1 cellular context compared by ENCODE assay signal in the genomic region with DNA sequence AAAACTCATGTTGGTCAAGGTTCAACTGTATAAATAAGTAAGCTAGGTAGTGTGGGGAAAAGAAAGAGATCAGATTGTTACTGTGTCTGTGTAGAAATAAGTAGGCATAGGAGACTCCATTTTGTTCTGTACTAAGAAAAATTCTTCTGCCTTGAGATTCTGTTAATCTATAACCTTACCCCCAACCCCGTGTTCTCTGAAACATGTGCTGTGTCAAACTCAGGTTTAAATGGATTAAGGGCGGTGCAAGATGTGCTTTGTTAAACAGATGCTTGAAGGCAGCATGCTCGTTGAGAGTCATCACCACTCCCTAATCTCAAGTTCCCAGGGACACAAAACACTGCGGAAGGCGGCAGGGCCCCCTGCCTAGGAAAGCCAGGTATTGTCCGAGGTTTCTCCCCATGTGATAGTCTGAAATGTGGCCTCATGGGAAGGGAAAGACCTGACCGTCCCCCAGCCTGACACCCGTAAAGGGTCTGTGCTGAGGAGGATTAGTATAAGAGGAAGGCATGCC.
A peak's percentile ranks its signal among the peaks of the same experiment; 100 is the strongest.
TF ChIP-seq lines count a peak whose summit lies in the region.

No MANE protein-coding gene starts in this region.

TF ChIP-seq in H1, 55 proteins besides CTCF, POLR2A, EP300 and RAD21:
- TF ChIP-seq TBP (IDR thresholded peaks at IDR 0.05; ENCODE audit: low read depth, low read length) = 0 out of 2 replicates have a peak, but pooled peaks have one; percentile 13
- peak in 1 of 2 experiments; percentile 56; a peak in 1 of 4 replicates for TF ChIP-seq SIN3A (conservative IDR thresholded peaks at IDR 0.05 in 1 of 2, IDR thresholded peaks at IDR 0.05 in 1 of 2; ENCODE audit: low read depth in 1 of 2, low read length in 2 of 2)
